ENCODE assay signal across 11 cellular contexts in the genomic region with DNA sequence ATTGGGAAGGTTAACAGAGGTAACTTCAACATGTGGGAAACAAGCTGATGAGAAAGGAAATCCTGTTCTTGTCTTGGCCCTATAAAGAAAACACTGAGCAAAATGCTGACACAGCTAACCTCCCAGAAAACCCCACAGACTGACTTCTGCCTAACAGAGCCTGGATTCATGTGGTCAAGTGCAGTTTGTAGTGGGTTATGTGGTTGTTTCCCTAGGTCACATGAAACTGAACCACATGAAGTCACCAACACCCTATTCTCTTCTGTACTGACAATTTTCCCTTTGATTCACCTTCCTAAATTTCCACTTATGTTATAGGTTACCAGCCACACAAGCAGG.
DNase-seq lines count a peak whose midpoint lies in the region; ATAC-seq, FAIRE-seq and TF ChIP-seq lines count a peak whose summit lies in the region.
"Had no signal": no experiment of that assay in that cellular context is flagged by ENCODE, and none has a peak within 500 bp of the region (broad histone marks: within the 10 kb centered on the region; RNA-seq: fewer than 3 reads in every experiment).

No MANE protein-coding gene starts in this region.

- no peaks in the 10 kb centered on the region for H3K9me3 Mint-ChIP-seq in activated CD8-positive, alpha-beta T cell treated with anti-CD3 and anti-CD28 coated beads for 36 hours

- TF ChIP-seq CTCF in A549 (IDR thresholded peaks at IDR 0.05) = no peak
- no peak for TF ChIP-seq CTCF in activated CD8-positive, alpha-beta T cell treated with anti-CD3 and anti-CD28 coated beads for 36 hours (IDR thresholded peaks at IDR 0.05)

- CTCF ChIA-PET in A549 (lab: Yijun Ruan, JAX) = no interaction called here
- CTCF ChIA-PET in activated CD8-positive, alpha-beta T cell treated with anti-CD3 and anti-CD28 coated beads for 36 hours (lab: Charles Lee) = no interaction called here

- intact Hi-C loops in activated CD8-positive, alpha-beta T cell treated with anti-CD3 and anti-CD28 coated beads for 36 hours (cut with micrococcal nuclease) = no loop called here

- peaks cover 2% of the 10 kb centered on the region for H3K4me1 Mint-ChIP-seq in activated CD8-positive, alpha-beta T cell treated with anti-CD3 and anti-CD28 coated beads for 36 hours (ENCODE audit: low read depth)

- TF ChIP-seq RAD21 in A549 (conservative IDR thresholded peaks at IDR 0.05 in 1 of 2, IDR thresholded peaks at IDR 0.05 in 1 of 2) = no peak

- no peak overlapping the region for H3K4me2 ChIP-seq in A549

- TF ChIP-seq POLR2A in A549 (IDR thresholded peaks at IDR 0.05; ENCODE audit: low read length) = no peak

- peak overlapping the region in 1 of 2 experiments; percentile 37; a peak in 1 of 6 replicates for H3K27ac ChIP-seq in A549
- H3K27ac ChIP-seq: ascending aorta had no signal

- POLR2A ChIA-PET in A549 (lab: Yijun Ruan, JAX) = no interaction called here
- POLR2A ChIA-PET in activated CD8-positive, alpha-beta T cell treated with anti-CD3 and anti-CD28 coated beads for 36 hours (lab: Charles Lee) = no interaction called here

- no peak for DNase-seq in A549 (ENCODE audit: low read depth in 1 of 2, low spot score in 1 of 2)
- peak; percentile 31 for DNase-seq in H4 (ENCODE audit: low spot score)
- peak; percentile 4 for DNase-seq in activated CD8-positive, alpha-beta T cell treated with anti-CD3 and anti-CD28 coated beads for 36 hours
- DNase-seq in iris pigment epithelial cell (ENCODE audit: low read depth) = peak; percentile 31
- no peak for DNase-seq in RKO (ENCODE audit: low spot score)
- DNase-seq in NCI-H1436 treated with DMSO at 0.1 percent for 48 hours (lab: John Stamatoyannopoulos, UW) = no peak
- no peak for DNase-seq in hippocampal formation (lab: John Stamatoyannopoulos, UW)
- DNase-seq: activated CD8-positive, alpha-beta memory T cell treated with anti-CD3 and anti-CD28 coated beads, Interleukin-2, amount 50 U/mL, for 4 hours; AML-193 had no signal

- no peak for FAIRE-seq in A549 (lab: Jason Lieb, UNC)

- no peak overlapping the region for H3K4me3 Mint-ChIP-seq in activated CD8-positive, alpha-beta T cell treated with anti-CD3 and anti-CD28 coated beads for 36 hours

- peaks cover 12% of the 10 kb centered on the region; the same call in 1 of the 3 replicates for H3K4me1 ChIP-seq in A549

- no peak overlapping the region for H3K4me3 ChIP-seq in A549
- H3K4me3 ChIP-seq: ascending aorta had no signal

- ATAC-seq in A549 (no peak), HG03280 (IDR thresholded peaks at IDR 0.05; ENCODE audit: unreplicated experiment) (no peak)
- no peak for ATAC-seq in activated CD8-positive, alpha-beta T cell treated with anti-CD3 and anti-CD28 coated beads for 36 hours

- H3K27ac Mint-ChIP-seq in activated CD8-positive, alpha-beta T cell treated with anti-CD3 and anti-CD28 coated beads for 36 hours = no peak overlapping the region

- H3K27me3 Mint-ChIP-seq in activated CD8-positive, alpha-beta T cell treated with anti-CD3 and anti-CD28 coated beads for 36 hours = peaks cover 3% of the 10 kb centered on the region

- no peaks in the 10 kb centered on the region for H3K9me3 ChIP-seq in A549
- H3K9me3 ChIP-seq: ascending aorta had no signal

- TF ChIP-seq EP300 in A549 (IDR thresholded peaks at IDR 0.05) = no peak

- no peaks in the 10 kb centered on the region for H3K36me3 Mint-ChIP-seq in activated CD8-positive, alpha-beta T cell treated with anti-CD3 and anti-CD28 coated beads for 36 hours (ENCODE audit: low read depth)

TF ChIP-seq in A549, 52 proteins besides CTCF, POLR2A, EP300 and RAD21:
- no peak for TF ChIP-seq TFCP2L1 (CRISPR knock-in tag; IDR thresholded peaks at IDR 0.05)
- TF ChIP-seq MAZ (IDR thresholded peaks at IDR 0.05; ENCODE audit: borderline replicate concordance, low read depth, low read length) = no peak
- peak; percentile 67 for TF ChIP-seq MAFK (IDR thresholded peaks at IDR 0.05; ENCODE audit: partially characterized antibody)
- TF ChIP-seq, protein P1, sequence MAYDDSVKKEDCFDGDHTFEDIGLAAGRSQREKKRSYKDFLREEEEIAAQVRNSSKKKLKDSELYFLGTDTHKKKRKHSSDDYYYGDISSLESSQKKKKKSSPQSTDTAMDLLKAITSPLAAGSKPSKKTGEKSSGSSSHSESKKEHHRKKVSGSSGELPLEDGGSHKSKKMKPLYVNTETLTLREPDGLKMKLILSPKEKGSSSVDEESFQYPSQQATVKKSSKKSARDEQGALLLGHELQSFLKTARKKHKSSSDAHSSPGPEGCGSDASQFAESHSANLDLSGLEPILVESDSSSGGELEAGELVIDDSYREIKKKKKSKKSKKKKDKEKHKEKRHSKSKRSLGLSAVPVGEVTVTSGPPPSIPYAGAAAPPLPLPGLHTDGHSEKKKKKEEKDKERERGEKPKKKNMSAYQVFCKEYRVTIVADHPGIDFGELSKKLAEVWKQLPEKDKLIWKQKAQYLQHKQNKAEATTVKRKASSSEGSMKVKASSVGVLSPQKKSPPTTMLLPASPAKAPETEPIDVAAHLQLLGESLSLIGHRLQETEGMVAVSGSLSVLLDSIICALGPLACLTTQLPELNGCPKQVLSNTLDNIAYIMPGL (CRISPR knock-in tag; IDR thresholded peaks at IDR 0.05; ENCODE audit: borderline replicate concordance) = no peak
TF ChIP-seq in A549: peak in this region for 1.

Comparison
In these comparisons a context has a peak if more than half of its experiments do, and no peak if none do; other contexts are left out.
1. DNase-seq: peak in H4 (single experiment), activated CD8-positive, alpha-beta T cell treated with anti-CD3 and anti-CD28 coated beads for 36 hours (single experiment) and iris pigment epithelial cell (single experiment); none in A549 (0 of 2), RKO (single experiment), NCI-H1436 treated with DMSO at 0.1 percent for 48 hours (single experiment) and hippocampal formation (0 of 2).